1 cellular context compared by ENCODE assay signal in the genomic region with DNA sequence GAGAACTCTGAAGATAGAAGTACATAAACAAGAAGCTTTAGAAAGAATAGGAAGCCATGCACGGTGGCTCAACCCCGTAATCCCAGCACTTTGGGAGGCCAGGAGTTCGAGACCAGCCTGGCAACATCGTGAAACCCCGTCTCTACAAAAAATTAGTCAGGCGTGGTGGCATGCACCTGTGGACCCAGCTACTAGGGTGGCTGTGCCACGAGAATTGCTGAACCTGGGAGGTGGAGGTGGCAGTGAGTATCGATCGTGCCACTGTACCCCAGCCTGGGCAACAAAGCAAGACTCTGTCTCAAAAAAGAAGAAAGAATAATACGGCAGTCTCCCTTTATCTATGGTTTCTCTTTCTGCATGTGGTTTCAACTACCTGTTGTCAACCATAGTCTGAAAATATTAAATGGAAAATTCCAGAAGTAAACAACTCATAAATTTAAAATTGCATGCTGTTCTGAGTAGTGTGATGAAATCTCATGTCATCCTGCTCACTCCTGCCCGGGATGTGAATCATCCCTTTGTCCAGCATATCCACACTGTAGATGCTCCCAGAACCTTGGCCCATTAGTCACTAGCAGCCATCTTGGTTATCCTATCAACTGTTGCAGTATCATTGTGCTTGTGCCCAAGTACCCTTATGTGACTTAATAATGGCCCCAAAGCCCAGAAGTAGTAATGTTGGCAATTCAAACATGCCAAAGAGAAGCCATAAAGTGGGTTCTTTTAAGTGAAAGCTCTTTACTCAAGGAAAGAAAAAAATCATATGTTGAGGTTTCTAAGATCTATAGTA.
A peak's percentile ranks its signal among the peaks of the same experiment; 100 is the strongest.
TF ChIP-seq lines count a peak whose summit lies in the region.

No MANE protein-coding gene starts in this region.

TF ChIP-seq in K562, 482 proteins besides CTCF, POLR2A, EP300 and RAD21 (continued from another document and continues in another):
- TF ChIP-seq, protein P1, sequence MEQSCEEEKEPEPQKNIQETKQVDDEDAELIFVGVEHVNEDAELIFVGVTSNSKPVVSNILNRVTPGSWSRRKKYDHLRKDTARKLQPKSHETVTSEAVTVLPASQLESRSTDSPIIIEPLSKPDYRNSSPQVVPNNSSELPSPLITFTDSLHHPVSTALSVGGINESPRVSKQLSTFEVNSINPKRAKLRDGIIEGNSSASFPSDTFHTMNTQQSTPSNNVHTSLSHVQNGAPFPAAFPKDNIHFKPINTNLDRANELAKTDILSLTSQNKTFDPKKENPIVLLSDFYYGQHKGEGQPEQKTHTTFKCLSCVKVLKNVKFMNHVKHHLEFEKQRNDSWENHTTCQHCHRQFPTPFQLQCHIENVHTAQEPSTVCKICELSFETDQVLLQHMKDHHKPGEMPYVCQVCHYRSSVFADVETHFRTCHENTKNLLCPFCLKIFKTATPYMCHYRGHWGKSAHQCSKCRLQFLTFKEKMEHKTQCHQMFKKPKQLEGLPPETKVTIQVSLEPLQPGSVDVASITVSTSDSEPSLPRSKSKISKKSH (CRISPR knock-in tag; IDR thresholded peaks at IDR 0.05) = no peak
- peak; percentile 54; the same call in 1 of the 2 replicates for TF ChIP-seq SMARCA4 (IDR thresholded peaks at IDR 0.05)
- TF ChIP-seq, protein P2, sequence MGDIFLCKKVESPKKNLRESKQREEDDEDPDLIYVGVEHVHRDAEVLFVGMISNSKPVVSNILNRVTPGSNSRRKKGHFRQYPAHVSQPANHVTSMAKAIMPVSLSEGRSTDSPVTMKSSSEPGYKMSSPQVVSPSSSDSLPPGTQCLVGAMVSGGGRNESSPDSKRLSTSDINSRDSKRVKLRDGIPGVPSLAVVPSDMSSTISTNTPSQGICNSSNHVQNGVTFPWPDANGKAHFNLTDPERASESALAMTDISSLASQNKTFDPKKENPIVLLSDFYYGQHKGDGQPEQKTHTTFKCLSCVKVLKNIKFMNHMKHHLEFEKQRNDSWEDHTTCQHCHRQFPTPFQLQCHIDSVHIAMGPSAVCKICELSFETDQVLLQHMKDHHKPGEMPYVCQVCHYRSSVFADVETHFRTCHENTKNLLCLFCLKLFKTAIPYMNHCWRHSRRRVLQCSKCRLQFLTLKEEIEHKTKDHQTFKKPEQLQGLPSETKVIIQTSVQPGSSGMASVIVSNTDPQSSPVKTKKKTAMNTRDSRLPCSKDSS (IDR thresholded peaks at IDR 0.05; ENCODE audit: low read depth, partially characterized antibody) = no peak
- TF ChIP-seq, protein P3, sequence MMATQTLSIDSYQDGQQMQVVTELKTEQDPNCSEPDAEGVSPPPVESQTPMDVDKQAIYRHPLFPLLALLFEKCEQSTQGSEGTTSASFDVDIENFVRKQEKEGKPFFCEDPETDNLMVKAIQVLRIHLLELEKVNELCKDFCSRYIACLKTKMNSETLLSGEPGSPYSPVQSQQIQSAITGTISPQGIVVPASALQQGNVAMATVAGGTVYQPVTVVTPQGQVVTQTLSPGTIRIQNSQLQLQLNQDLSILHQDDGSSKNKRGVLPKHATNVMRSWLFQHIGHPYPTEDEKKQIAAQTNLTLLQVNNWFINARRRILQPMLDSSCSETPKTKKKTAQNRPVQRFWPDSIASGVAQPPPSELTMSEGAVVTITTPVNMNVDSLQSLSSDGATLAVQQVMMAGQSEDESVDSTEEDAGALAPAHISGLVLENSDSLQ (IDR thresholded peaks at IDR 0.05) = peak; percentile 55
- TF ChIP-seq ZBTB17 (CRISPR knock-in tag; IDR thresholded peaks at IDR 0.05) = no peak
- TF ChIP-seq, protein P4, sequence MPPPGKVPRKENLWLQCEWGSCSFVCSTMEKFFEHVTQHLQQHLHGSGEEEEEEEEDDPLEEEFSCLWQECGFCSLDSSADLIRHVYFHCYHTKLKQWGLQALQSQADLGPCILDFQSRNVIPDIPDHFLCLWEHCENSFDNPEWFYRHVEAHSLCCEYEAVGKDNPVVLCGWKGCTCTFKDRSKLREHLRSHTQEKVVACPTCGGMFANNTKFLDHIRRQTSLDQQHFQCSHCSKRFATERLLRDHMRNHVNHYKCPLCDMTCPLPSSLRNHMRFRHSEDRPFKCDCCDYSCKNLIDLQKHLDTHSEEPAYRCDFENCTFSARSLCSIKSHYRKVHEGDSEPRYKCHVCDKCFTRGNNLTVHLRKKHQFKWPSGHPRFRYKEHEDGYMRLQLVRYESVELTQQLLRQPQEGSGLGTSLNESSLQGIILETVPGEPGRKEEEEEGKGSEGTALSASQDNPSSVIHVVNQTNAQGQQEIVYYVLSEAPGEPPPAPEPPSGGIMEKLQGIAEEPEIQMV (tag; conservative IDR thresholded peaks at IDR 0.05; ENCODE audit: low read depth) = no peak
- TF ChIP-seq E2F3 (CRISPR knock-in tag; IDR thresholded peaks at IDR 0.05) = no peak
- TF ChIP-seq ZNF707 (CRISPR knock-in tag; conservative IDR thresholded peaks at IDR 0.05) = no peak
- no peak for TF ChIP-seq ZNF384 (IDR thresholded peaks at IDR 0.05; ENCODE audit: low read depth, low read length)
- TF ChIP-seq RBFOX2 (IDR thresholded peaks at IDR 0.05; ENCODE audit: low read depth, low read length) = no peak
- TF ChIP-seq, protein P5, sequence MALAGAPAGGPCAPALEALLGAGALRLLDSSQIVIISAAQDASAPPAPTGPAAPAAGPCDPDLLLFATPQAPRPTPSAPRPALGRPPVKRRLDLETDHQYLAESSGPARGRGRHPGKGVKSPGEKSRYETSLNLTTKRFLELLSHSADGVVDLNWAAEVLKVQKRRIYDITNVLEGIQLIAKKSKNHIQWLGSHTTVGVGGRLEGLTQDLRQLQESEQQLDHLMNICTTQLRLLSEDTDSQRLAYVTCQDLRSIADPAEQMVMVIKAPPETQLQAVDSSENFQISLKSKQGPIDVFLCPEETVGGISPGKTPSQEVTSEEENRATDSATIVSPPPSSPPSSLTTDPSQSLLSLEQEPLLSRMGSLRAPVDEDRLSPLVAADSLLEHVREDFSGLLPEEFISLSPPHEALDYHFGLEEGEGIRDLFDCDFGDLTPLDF (CRISPR knock-in tag; IDR thresholded peaks at IDR 0.05) = no peak
- TF ChIP-seq BDP1 (IDR thresholded peaks at IDR 0.05; ENCODE audit: insufficient read depth, insufficient read length) = no peak
- no peak for TF ChIP-seq ZNF354B (CRISPR knock-in tag; IDR thresholded peaks at IDR 0.05)
- no peak for TF ChIP-seq TCF7L2 (IDR thresholded peaks at IDR 0.05; ENCODE audit: low read depth, low read length)
- TF ChIP-seq, protein P6, sequence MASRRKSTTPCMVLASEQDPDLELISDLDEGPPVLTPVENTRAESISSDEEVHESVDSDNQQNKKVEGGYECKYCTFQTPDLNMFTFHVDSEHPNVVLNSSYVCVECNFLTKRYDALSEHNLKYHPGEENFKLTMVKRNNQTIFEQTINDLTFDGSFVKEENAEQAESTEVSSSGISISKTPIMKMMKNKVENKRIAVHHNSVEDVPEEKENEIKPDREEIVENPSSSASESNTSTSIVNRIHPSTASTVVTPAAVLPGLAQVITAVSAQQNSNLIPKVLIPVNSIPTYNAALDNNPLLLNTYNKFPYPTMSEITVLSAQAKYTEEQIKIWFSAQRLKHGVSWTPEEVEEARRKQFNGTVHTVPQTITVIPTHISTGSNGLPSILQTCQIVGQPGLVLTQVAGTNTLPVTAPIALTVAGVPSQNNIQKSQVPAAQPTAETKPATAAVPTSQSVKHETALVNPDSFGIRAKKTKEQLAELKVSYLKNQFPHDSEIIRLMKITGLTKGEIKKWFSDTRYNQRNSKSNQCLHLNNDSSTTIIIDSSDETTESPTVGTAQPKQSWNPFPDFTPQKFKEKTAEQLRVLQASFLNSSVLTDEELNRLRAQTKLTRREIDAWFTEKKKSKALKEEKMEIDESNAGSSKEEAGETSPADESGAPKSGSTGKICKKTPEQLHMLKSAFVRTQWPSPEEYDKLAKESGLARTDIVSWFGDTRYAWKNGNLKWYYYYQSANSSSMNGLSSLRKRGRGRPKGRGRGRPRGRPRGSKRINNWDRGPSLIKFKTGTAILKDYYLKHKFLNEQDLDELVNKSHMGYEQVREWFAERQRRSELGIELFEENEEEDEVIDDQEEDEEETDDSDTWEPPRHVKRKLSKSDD (conservative IDR thresholded peaks at IDR 0.05; ENCODE audit: low read length) = no peak
- TF ChIP-seq ETV6 (IDR thresholded peaks at IDR 0.05; ENCODE audit: borderline replicate concordance in 1 of 2, low read depth in 2 of 2, low read length in 1 of 2) = no peak
- TF ChIP-seq ETV6 (CRISPR knock-in tag; IDR thresholded peaks at IDR 0.05; ENCODE audit: borderline replicate concordance) = no peak
- TF ChIP-seq, protein P7, sequence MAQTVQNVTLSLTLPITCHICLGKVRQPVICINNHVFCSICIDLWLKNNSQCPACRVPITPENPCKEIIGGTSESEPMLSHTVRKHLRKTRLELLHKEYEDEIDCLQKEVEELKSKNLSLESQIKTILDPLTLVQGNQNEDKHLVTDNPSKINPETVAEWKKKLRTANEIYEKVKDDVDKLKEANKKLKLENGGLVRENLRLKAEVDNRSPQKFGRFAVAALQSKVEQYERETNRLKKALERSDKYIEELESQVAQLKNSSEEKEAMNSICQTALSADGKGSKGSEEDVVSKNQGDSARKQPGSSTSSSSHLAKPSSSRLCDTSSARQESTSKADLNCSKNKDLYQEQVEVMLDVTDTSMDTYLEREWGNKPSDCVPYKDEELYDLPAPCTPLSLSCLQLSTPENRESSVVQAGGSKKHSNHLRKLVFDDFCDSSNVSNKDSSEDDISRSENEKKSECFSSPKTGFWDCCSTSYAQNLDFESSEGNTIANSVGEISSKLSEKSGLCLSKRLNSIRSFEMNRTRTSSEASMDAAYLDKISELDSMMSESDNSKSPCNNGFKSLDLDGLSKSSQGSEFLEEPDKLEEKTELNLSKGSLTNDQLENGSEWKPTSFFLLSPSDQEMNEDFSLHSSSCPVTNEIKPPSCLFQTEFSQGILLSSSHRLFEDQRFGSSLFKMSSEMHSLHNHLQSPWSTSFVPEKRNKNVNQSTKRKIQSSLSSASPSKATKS (CRISPR knock-in tag; IDR thresholded peaks at IDR 0.05) = no peak
- no peak for TF ChIP-seq NRF1 (conservative IDR thresholded peaks at IDR 0.05 in 1 of 2, IDR thresholded peaks at IDR 0.05 in 1 of 2)
- no peak for TF ChIP-seq ZNF347 (CRISPR knock-in tag; IDR thresholded peaks at IDR 0.05; ENCODE audit: low read depth)
- no peak for TF ChIP-seq RUNX1 (IDR thresholded peaks at IDR 0.05; ENCODE audit: low read depth)
- TF ChIP-seq, protein P8, sequence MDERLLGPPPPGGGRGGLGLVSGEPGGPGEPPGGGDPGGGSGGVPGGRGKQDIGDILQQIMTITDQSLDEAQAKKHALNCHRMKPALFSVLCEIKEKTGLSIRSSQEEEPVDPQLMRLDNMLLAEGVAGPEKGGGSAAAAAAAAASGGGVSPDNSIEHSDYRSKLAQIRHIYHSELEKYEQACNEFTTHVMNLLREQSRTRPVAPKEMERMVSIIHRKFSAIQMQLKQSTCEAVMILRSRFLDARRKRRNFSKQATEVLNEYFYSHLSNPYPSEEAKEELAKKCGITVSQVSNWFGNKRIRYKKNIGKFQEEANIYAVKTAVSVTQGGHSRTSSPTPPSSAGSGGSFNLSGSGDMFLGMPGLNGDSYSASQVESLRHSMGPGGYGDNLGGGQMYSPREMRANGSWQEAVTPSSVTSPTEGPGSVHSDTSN (CRISPR knock-in tag; IDR thresholded peaks at IDR 0.05; ENCODE audit: low read depth) = no peak
- TF ChIP-seq, protein P8 (tag; conservative IDR thresholded peaks at IDR 0.05; ENCODE audit: low read depth) = peak; percentile 68
- no peak for TF ChIP-seq BRF1 (IDR thresholded peaks at IDR 0.05; ENCODE audit: borderline replicate concordance, extremely low read depth, insufficient read length)
- TF ChIP-seq HMG20A (CRISPR knock-in tag; conservative IDR thresholded peaks at IDR 0.05) = no peak
- TF ChIP-seq TRIM24 (IDR thresholded peaks at IDR 0.05) = peak; percentile 51 to 65; a peak in 2 of 4 replicates
- TF ChIP-seq, protein P9, sequence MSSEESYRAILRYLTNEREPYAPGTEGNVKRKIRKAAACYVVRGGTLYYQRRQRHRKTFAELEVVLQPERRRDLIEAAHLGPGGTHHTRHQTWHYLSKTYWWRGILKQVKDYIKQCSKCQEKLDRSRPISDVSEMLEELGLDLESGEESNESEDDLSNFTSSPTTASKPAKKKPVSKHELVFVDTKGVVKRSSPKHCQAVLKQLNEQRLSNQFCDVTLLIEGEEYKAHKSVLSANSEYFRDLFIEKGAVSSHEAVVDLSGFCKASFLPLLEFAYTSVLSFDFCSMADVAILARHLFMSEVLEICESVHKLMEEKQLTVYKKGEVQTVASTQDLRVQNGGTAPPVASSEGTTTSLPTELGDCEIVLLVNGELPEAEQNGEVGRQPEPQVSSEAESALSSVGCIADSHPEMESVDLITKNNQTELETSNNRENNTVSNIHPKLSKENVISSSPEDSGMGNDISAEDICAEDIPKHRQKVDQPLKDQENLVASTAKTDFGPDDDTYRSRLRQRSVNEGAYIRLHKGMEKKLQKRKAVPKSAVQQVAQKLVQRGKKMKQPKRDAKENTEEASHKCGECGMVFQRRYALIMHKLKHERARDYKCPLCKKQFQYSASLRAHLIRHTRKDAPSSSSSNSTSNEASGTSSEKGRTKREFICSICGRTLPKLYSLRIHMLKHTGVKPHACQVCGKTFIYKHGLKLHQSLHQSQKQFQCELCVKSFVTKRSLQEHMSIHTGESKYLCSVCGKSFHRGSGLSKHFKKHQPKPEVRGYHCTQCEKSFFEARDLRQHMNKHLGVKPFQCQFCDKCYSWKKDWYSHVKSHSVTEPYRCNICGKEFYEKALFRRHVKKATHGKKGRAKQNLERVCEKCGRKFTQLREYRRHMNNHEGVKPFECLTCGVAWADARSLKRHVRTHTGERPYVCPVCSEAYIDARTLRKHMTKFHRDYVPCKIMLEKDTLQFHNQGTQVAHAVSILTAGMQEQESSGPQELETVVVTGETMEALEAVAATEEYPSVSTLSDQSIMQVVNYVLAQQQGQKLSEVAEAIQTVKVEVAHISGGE (CRISPR knock-in tag; IDR thresholded peaks at IDR 0.05) = no peak
- no peak for TF ChIP-seq SMC3 (conservative IDR thresholded peaks at IDR 0.05; ENCODE audit: insufficient read depth, low read depth, low read length)
- TF ChIP-seq SIN3B (IDR thresholded peaks at IDR 0.05; ENCODE audit: low read depth) = no peak
- TF ChIP-seq TBP (optimal IDR thresholded peaks at IDR 0.05; ENCODE audit: low read depth, low read length) = no peak
- no peak for TF ChIP-seq ZNF561 (CRISPR knock-in tag; conservative IDR thresholded peaks at IDR 0.05)
- TF ChIP-seq, protein P10, sequence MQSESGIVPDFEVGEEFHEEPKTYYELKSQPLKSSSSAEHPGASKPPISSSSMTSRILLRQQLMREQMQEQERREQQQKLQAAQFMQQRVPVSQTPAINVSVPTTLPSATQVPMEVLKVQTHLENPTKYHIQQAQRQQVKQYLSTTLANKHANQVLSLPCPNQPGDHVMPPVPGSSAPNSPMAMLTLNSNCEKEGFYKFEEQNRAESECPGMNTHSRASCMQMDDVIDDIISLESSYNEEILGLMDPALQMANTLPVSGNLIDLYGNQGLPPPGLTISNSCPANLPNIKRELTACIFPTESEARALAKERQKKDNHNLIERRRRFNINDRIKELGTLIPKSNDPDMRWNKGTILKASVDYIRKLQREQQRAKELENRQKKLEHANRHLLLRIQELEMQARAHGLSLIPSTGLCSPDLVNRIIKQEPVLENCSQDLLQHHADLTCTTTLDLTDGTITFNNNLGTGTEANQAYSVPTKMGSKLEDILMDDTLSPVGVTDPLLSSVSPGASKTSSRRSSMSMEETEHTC (IDR thresholded peaks at IDR 0.05) = no peak
- TF ChIP-seq NFXL1 (CRISPR knock-in tag; IDR thresholded peaks at IDR 0.05) = 0 out of 2 replicates have a peak, but pooled peaks have one; percentile 65
- TF ChIP-seq PHF8 (IDR thresholded peaks at IDR 0.05; ENCODE audit: borderline replicate concordance, low read length) = no peak
- no peak for TF ChIP-seq THRAP3 (IDR thresholded peaks at IDR 0.05; ENCODE audit: borderline replicate concordance)
